1 cellular context compared by ENCODE assay signal in the genomic region with DNA sequence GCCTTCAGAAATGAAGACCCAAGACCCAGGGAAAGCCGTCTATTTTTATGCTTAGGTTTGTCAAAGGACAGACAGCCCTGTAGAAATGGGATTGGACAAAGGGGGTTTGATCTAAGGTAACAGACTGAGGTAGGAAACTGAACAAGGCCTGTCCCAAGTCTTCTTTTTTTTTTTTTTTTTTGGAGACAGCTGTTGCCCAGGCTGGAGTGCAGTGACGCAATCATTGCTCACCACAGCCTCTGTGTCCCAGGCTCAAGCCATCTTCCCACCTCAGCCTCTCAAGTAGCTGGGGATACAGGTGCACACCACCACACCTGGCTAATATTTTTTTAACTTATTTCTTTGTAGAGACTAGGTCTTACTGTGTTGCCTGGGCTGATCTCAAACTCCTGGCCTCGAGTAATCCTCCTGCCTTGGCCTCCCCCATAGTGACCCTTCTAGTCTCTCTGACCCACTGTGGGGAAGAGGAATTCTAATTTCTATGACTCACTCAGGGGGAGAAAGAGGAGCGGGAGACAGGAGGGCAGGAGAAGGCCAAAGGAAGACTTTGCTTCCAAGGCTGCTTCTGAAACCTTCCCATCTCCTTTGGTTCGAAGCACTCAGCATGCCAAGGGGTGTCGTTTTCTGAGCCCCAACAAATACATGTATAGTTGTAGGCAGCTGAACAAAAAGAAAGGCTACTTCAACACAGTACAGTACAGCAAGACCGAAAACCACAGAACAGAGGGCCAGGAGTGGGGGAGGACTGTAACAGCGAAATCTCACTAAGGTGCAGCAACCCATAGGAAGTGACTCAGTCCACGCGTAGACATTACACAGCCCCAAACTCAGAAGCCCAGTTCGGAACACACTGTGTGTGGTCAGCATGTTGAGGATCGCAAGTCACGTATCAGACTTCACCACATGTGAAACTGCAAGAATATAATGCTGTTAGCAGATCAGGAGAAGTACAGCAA.
TF ChIP-seq lines count a peak whose summit lies in the region.

No MANE protein-coding gene starts in this region.

TF ChIP-seq in WTC11, 78 proteins besides CTCF, POLR2A, EP300 and RAD21 (continued from another document):
- TF ChIP-seq, protein P1, sequence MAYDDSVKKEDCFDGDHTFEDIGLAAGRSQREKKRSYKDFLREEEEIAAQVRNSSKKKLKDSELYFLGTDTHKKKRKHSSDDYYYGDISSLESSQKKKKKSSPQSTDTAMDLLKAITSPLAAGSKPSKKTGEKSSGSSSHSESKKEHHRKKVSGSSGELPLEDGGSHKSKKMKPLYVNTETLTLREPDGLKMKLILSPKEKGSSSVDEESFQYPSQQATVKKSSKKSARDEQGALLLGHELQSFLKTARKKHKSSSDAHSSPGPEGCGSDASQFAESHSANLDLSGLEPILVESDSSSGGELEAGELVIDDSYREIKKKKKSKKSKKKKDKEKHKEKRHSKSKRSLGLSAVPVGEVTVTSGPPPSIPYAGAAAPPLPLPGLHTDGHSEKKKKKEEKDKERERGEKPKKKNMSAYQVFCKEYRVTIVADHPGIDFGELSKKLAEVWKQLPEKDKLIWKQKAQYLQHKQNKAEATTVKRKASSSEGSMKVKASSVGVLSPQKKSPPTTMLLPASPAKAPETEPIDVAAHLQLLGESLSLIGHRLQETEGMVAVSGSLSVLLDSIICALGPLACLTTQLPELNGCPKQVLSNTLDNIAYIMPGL (CRISPR knock-in tag; IDR thresholded peaks at IDR 0.05), result no peak
- TF ChIP-seq, protein P2, sequence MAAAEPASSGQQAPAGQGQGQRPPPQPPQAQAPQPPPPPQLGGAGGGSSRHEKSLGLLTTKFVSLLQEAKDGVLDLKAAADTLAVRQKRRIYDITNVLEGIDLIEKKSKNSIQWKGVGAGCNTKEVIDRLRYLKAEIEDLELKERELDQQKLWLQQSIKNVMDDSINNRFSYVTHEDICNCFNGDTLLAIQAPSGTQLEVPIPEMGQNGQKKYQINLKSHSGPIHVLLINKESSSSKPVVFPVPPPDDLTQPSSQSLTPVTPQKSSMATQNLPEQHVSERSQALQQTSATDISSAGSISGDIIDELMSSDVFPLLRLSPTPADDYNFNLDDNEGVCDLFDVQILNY (CRISPR knock-in tag; IDR thresholded peaks at IDR 0.05), result no peak
- TF ChIP-seq, protein P3, sequence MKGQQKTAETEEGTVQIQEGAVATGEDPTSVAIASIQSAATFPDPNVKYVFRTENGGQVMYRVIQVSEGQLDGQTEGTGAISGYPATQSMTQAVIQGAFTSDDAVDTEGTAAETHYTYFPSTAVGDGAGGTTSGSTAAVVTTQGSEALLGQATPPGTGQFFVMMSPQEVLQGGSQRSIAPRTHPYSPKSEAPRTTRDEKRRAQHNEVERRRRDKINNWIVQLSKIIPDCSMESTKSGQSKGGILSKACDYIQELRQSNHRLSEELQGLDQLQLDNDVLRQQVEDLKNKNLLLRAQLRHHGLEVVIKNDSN (CRISPR knock-in tag; IDR thresholded peaks at IDR 0.05), result no peak
- TF ChIP-seq ZBTB21 (CRISPR knock-in tag; IDR thresholded peaks at IDR 0.05; ENCODE audit: borderline replicate concordance) (no peak), ZNF396 (CRISPR knock-in tag; IDR thresholded peaks at IDR 0.05; ENCODE audit: borderline replicate concordance) (no peak), SMAD3 (CRISPR knock-in tag; IDR thresholded peaks at IDR 0.05; ENCODE audit: borderline replicate concordance) (no peak), CREM (CRISPR knock-in tag; IDR thresholded peaks at IDR 0.05) (no peak)
- TF ChIP-seq, protein P4, sequence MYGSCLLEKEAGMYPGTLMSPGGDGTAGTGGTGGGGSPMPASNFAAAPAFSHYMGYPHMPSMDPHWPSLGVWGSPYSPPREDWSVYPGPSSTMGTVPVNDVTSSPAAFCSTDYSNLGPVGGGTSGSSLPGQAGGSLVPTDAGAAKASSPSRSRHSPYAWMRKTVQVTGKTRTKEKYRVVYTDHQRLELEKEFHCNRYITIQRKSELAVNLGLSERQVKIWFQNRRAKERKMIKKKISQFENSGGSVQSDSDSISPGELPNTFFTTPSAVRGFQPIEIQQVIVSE (CRISPR knock-in tag; IDR thresholded peaks at IDR 0.05; ENCODE audit: borderline replicate concordance), result no peak
- TF ChIP-seq, protein P5, sequence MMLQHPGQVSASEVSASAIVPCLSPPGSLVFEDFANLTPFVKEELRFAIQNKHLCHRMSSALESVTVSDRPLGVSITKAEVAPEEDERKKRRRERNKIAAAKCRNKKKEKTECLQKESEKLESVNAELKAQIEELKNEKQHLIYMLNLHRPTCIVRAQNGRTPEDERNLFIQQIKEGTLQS (CRISPR knock-in tag; conservative IDR thresholded peaks at IDR 0.05), result no peak
- TF ChIP-seq, protein P6, sequence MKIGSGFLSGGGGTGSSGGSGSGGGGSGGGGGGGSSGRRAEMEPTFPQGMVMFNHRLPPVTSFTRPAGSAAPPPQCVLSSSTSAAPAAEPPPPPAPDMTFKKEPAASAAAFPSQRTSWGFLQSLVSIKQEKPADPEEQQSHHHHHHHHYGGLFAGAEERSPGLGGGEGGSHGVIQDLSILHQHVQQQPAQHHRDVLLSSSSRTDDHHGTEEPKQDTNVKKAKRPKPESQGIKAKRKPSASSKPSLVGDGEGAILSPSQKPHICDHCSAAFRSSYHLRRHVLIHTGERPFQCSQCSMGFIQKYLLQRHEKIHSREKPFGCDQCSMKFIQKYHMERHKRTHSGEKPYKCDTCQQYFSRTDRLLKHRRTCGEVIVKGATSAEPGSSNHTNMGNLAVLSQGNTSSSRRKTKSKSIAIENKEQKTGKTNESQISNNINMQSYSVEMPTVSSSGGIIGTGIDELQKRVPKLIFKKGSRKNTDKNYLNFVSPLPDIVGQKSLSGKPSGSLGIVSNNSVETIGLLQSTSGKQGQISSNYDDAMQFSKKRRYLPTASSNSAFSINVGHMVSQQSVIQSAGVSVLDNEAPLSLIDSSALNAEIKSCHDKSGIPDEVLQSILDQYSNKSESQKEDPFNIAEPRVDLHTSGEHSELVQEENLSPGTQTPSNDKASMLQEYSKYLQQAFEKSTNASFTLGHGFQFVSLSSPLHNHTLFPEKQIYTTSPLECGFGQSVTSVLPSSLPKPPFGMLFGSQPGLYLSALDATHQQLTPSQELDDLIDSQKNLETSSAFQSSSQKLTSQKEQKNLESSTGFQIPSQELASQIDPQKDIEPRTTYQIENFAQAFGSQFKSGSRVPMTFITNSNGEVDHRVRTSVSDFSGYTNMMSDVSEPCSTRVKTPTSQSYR (CRISPR knock-in tag; IDR thresholded peaks at IDR 0.05), result no peak
TF ChIP-seq in WTC11: peak in this region for 0.
